In the genomic region with DNA sequence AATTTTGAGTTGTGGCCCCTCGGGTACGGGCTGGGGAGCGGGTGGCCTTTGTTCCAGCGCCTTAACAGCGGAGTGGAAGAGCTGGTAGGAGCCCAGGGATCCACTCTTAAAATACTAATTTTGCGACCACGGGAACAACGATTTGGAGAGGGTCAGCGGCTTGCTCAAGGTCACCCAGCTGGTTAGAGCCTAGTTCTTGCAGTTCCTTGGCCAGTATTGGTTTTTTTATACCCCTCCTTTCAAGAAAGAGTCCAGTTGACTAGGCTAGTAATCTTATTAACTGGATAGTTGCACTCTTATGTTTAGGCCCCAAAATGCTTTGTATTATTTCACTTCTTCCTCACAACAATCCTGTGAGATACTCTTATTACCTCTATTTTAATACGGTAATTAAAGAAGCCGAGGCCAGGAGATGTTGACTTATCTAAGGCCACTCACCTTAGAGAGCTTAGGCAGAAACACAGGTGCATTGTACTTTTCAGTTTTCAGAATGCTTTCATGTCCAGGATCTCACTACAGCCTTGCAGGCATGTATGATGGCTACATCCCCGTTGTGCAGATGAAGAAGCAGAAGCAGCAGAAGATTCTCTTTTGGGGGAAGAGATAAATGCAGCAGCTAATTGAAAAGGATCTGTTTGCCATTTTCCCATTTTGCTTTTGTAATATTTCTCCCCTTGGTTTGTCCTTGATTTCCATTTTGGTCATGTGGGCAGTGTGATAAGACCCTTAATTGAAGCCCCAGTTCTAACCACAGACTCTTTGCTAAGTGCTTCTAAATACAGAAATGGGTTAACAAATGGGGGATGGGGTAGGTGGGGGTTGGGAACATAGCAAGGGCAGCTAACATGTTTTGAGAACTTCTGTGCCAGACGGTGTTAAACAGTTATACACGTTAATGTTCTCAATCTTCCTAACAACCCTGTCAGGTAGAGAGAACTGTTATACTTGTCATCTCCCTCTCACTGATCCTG, we compare ENCODE assay signal across 8 cellular contexts. TPM values are rescaled to one million over a fixed set of nuclear protein-coding genes. Genes with fewer than 3 reads are reported as not detected.
DNase-seq lines count a peak whose midpoint lies in the region; ATAC-seq and TF ChIP-seq lines count a peak whose summit lies in the region.

No MANE protein-coding gene starts in this region.

- TF ChIP-seq CTCF in activated B cell treated with CpG ODN at 0.5 μM for 24 hours (IDR thresholded peaks at IDR 0.05): no peak
- no peak for TF ChIP-seq CTCF in stomach (IDR thresholded peaks at IDR 0.05)

- no peaks in the 10 kb centered on the region for H3K27me3 ChIP-seq in iPS-15b (ENCODE audit: control insufficient read depth, insufficient read depth, low read length)
- H3K27me3 ChIP-seq in stomach: no peaks in the 10 kb centered on the region

- H3K36me3 ChIP-seq in iPS-15b (ENCODE audit: control insufficient read depth, insufficient read depth, low read length) (peaks cover 3% of the 10 kb centered on the region), stomach (peaks cover 5 to 15% (median 9%) of the 10 kb centered on the region in 4 donors)

- TF ChIP-seq EP300 in stomach (IDR thresholded peaks at IDR 0.05): no peak

- no peak for ATAC-seq in activated B cell treated with CpG ODN at 0.5 μM for 24 hours (ENCODE audit: low read depth)

- H3K4me1 ChIP-seq in iPS-15b (ENCODE audit: control insufficient read depth, insufficient read depth, low read length) (peaks cover 10% of the 10 kb centered on the region), stomach (peaks cover 33 to 62% (median 47%) of the 10 kb centered on the region in 4 donors)

- intact Hi-C loops in activated B cell treated with CpG ODN at 0.5 μM for 24 hours (cut with micrococcal nuclease): no loop called here
- intact Hi-C loops in stomach (cut with DNase I; ENCODE audit: low total_unique reads): no loop called here
- intact Hi-C loops in posterior cingulate gyrus (cut with DNase I): loop anchor here (2.0 kb wide), 1 partner anchor 33 kb away; the partner anchor contains the start of gene CCDC134

- peak overlapping the region; percentile 96 to 98 (median 98) for H3K27ac ChIP-seq in stomach

- peaks cover 67% of the 10 kb centered on the region for H3K4me1 Mint-ChIP-seq in activated T-cell treated with anti-CD3 and anti-CD28 coated beads, Interleukin-2, amount 50 U/mL, for 24 hours (ENCODE audit: low read depth)
- peaks cover 72% of the 10 kb centered on the region for H3K4me1 Mint-ChIP-seq in activated B cell treated with CpG ODN at 0.5 μM for 24 hours

- H3K9ac ChIP-seq in iPS-15b (ENCODE audit: low read depth, low read length): peak overlapping the region; percentile 79

- no peaks in the 10 kb centered on the region for H3K9me3 Mint-ChIP-seq in activated T-cell treated with anti-CD3 and anti-CD28 coated beads, Interleukin-2, amount 50 U/mL, for 24 hours
- H3K9me3 Mint-ChIP-seq in activated B cell treated with CpG ODN at 0.5 μM for 24 hours: no peaks in the 10 kb centered on the region

- H3K4me3 Mint-ChIP-seq in activated T-cell treated with anti-CD3 and anti-CD28 coated beads, Interleukin-2, amount 50 U/mL, for 24 hours: peak overlapping the region; percentile 98
- H3K4me3 Mint-ChIP-seq in activated B cell treated with CpG ODN at 0.5 μM for 24 hours: peak overlapping the region; percentile 98

- no peak for TF ChIP-seq POLR2A in stomach (IDR thresholded peaks at IDR 0.05)

- peaks cover 75% of the 10 kb centered on the region for H3K36me3 Mint-ChIP-seq in activated T-cell treated with anti-CD3 and anti-CD28 coated beads, Interleukin-2, amount 50 U/mL, for 24 hours (ENCODE audit: low read depth)
- peaks cover 52% of the 10 kb centered on the region for H3K36me3 Mint-ChIP-seq in activated B cell treated with CpG ODN at 0.5 μM for 24 hours (ENCODE audit: low read depth)

- peak overlapping the region; percentile 96 for H3K27ac Mint-ChIP-seq in activated T-cell treated with anti-CD3 and anti-CD28 coated beads, Interleukin-2, amount 50 U/mL, for 24 hours
- H3K27ac Mint-ChIP-seq in activated B cell treated with CpG ODN at 0.5 μM for 24 hours: peak overlapping the region; percentile 92

- no peaks in the 10 kb centered on the region for H3K9me3 ChIP-seq in iPS-15b (ENCODE audit: control insufficient read depth, insufficient read depth, low read length)
- no peaks in the 10 kb centered on the region for H3K9me3 ChIP-seq in stomach

- CTCF ChIA-PET in activated B cell treated with CpG ODN at 0.5 μM for 24 hours (lab: Charles Lee): interaction anchor here (1.1 to 2.7 kb wide), 3 partner anchors 29 to 137 kb away, joined by 4 to 14 read pairs (median 7); no protein-coding TSS in a partner anchor

- POLR2A ChIA-PET in activated B cell treated with CpG ODN at 0.5 μM for 24 hours (lab: Charles Lee): interaction anchor here (0.8 to 11.0 kb wide), 16 partner anchors 8 to 137 kb away, joined by 3 to 221 read pairs (median 15); partner anchors contain the start of genes CCDC134, CENPM and TNFRSF13C

- H3K27me3 Mint-ChIP-seq in activated T-cell treated with anti-CD3 and anti-CD28 coated beads, Interleukin-2, amount 50 U/mL, for 24 hours: no peaks in the 10 kb centered on the region
- no peaks in the 10 kb centered on the region for H3K27me3 Mint-ChIP-seq in activated B cell treated with CpG ODN at 0.5 μM for 24 hours

- H3K4me3 ChIP-seq in iPS-15b (ENCODE audit: low read depth, low read length) (peak overlapping the region; percentile 84), stomach (peak overlapping the region; percentile 86 to 97 (median 92))

- 7 to 12% (median 11%) methylated on average over 14 of the region's 14 CpGs for WGBS in stomach, 5 donors

- DNase-seq in activated T-cell treated with anti-CD3 and anti-CD28 coated beads, Interleukin-2, amount 50 U/mL, for 24 hours: no peak
- DNase-seq in activated T-cell treated with anti-CD3 and anti-CD28 coated beads, Interleukin-2, amount 50 U/mL, for 48 hours: no peak
- no peak for DNase-seq in activated B cell treated with CpG ODN at 0.5 μM for 24 hours
- no peak for DNase-seq in stomach
- no peak for DNase-seq in GDM1 (lab: John Stamatoyannopoulos, UW)
- no peak for DNase-seq in islet precursor cell
- DNase-seq in posterior cingulate gyrus: no peak

RNA-seq across cellular contexts. Expression of gene SREBF2, which starts 1.4 kb away (rescaled TPM):
- total RNA-seq in activated B cell treated with CpG ODN at 0.5 μM for 24 hours (253 and 307 TPM in 2 replicates), stomach (100 to 1,000 TPM in 1 of 5 donors, 10 to 100 TPM in 4; 41.3 to 159 (median 91.7) TPM)
- polyA plus RNA-seq in stomach: 10 to 100 TPM; 12.2 to 48.7 (median 29.8) TPM

RNA-seq across cellular contexts. Expression of gene CCDC134, which starts 33.8 kb away (rescaled TPM):
- total RNA-seq in activated B cell treated with CpG ODN at 0.5 μM for 24 hours (9.2 and 13.2 TPM in 2 replicates), stomach (10 to 100 TPM in 2 of 5 donors, 1 to 10 TPM in 2, not detected in 1; 4.9 to 16.5 (median 12.1) TPM)
- polyA plus RNA-seq in stomach: 1 to 10 TPM in 2 of 3 donors, not detected in 1; 1.6 to 2.5 TPM
